In the genomic region with DNA sequence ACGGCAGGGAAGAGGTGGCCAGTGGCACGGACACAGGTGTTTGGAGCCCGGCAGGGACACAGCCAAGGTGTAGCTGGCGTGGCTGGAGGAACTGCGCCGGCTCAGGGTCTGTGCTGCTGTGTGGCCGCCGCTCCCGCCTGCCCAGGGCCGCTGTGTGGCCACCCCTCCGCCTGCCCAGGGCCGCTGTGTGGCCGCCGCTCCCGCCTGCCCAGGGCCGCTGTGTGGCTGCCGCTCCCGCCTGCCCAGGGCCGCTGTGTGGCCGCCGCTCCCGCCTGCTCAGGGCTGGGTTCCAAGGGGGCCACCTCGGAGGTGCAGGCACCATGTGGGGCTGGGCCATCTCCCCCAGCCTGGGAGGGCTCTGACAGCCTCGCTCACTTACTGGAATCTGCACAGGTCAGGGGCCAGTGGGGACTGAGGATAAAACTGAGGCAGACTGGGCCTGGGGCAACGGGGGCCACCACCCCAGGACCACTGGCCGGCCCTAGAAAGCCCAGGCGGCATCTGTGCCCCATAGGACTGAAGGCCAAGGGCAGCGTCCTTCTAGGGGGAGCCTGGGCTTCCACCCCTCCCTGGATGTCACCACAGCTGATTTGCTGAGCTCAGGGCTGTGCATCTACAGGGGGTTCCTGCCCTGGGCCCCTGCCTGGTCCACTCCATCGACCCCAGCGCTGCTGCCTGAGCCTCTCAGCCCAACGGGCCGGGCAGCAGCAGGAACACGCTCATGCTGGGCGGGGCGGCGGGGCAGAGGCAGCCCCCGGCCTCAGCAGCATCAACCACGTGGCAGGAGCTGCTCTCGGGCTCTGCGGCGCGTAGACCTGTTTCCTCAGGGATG, we compare ENCODE assay signal across 21 cellular contexts. TPM values are rescaled to one million over a fixed set of nuclear protein-coding genes. Genes with fewer than 3 reads are reported as not detected.
A peak's percentile ranks its signal among the peaks of the same experiment; 100 is the strongest.
DNase-seq lines count a peak whose midpoint lies in the region; ATAC-seq and TF ChIP-seq lines count a peak whose summit lies in the region.
"Had no signal": no experiment of that assay in that cellular context is flagged by ENCODE, and none has a peak within 500 bp of the region (broad histone marks: within the 10 kb centered on the region; RNA-seq: fewer than 3 reads in every experiment).

No MANE protein-coding gene starts in this region.

- H3K27me3 Mint-ChIP-seq in CD4-positive, alpha-beta T cell: no peaks in the 10 kb centered on the region

- no peak overlapping the region for H3K27ac ChIP-seq in heart left ventricle
- H3K27ac ChIP-seq in CD4-positive, alpha-beta T cell (ENCODE audit: low read depth, low read length): no peak overlapping the region
- no peak overlapping the region for H3K27ac ChIP-seq in right cardiac atrium (ENCODE audit: low read length)
- H3K27ac ChIP-seq in testis: no peak overlapping the region
- H3K27ac ChIP-seq: Peyer's patch had no signal

- POLR2A ChIA-PET in CD4-positive, alpha-beta T cell (lab: Charles Lee): no interaction called here

- TF ChIP-seq CTCF in heart left ventricle (IDR thresholded peaks at IDR 0.05) (no peak), testis (IDR thresholded peaks at IDR 0.05) (no peak)
- no peak for TF ChIP-seq CTCF in CD4-positive, alpha-beta T cell (IDR thresholded peaks at IDR 0.05)

- no peak for TF ChIP-seq POLR2A in heart left ventricle (IDR thresholded peaks at IDR 0.05)
- TF ChIP-seq POLR2A in testis (IDR thresholded peaks at IDR 0.05): no peak

- H3K36me3 ChIP-seq in heart left ventricle (no peaks in the 10 kb centered on the region), testis (ENCODE audit: low read depth, missing control alignments) (no peaks in the 10 kb centered on the region)
- H3K36me3 ChIP-seq: Peyer's patch had no signal

- no peak overlapping the region for H3K4me3 Mint-ChIP-seq in CD4-positive, alpha-beta T cell
- H3K4me3 Mint-ChIP-seq: CD8-positive, alpha-beta T cell; GM23338 had no signal

- peak in 3 of 5 donors; percentile 23 to 54 (median 26) for DNase-seq in heart left ventricle
- DNase-seq in Right ventricle myocardium inferior (ENCODE audit: missing footprints): no peak
- no peak for DNase-seq in CD4-positive, alpha-beta T cell
- DNase-seq in right cardiac atrium: peak; percentile 16 to 56 (median 46)
- peak; percentile 78 for DNase-seq in posterior vena cava (ENCODE audit: low spot score)
- DNase-seq in testis: no peak
- DNase-seq in stimulated activated CD4-positive, alpha-beta T cell treated with anti-CD3 and anti-CD28 coated beads, Interleukin-4, amount 100 ng/mL, for 1 hour: no peak
- DNase-seq: Calu3; DMS53; EL; NCI-H1105 treated with DMSO at 0.1 percent for 48 hours; NCI-H1694; NCI-H2081 treated with DMSO at 0.1 percent for 48 hours; NCI-H748 treated with DMSO at 0.1 percent for 48 hours; NK-92 treated with Interleukin-12 subunit alpha and Interleukin-12 subunit beta, amount 100 ng/mL, for 24 hours; Peyer's patch; SHP77 had no signal

- WGBS in heart left ventricle, 4 donors: 90 to 97% (median 93%) methylated on average over 15 to 42 of the region's 42 CpGs
- WGBS in right cardiac atrium: 93% methylated on average over 42 of the region's 42 CpGs
- 87 to 94% methylated on average over 28 to 33 of the region's 42 CpGs for WGBS in testis, 2 donors

- peaks cover 44% of the 10 kb centered on the region for H3K36me3 Mint-ChIP-seq in CD4-positive, alpha-beta T cell (ENCODE audit: low read depth)

- H3K4me3 ChIP-seq in heart left ventricle: no peak overlapping the region
- H3K4me3 ChIP-seq in right cardiac atrium (ENCODE audit: low read length): no peak overlapping the region
- no peak overlapping the region for H3K4me3 ChIP-seq in testis
- H3K4me3 ChIP-seq: GM23338 had no signal

- no peaks in the 10 kb centered on the region for H3K4me1 Mint-ChIP-seq in CD4-positive, alpha-beta T cell (ENCODE audit: low read depth)
- H3K4me1 Mint-ChIP-seq: GM23338 had no signal

- intact Hi-C loops in heart left ventricle (cut with DNase I): no loop called here
- intact Hi-C loops in Right ventricle myocardium inferior (cut with DNase I): no loop called here
- intact Hi-C loops in CD4-positive, alpha-beta T cell (cut with DNase I, micrococcal nuclease): no loop called here
- intact Hi-C loops in right cardiac atrium (cut with DNase I): no loop called here
- intact Hi-C loops in posterior vena cava (cut with DNase I): loop anchor here (2.0 to 5.0 kb wide), 2 partner anchors 274 to 275 kb away; no protein-coding TSS in a partner anchor
- intact Hi-C loops in testis (cut with DNase I; ENCODE audit: low total_unique reads): loop anchor here (5.0 kb wide), 1 partner anchor 275 kb away; no protein-coding TSS in a partner anchor

- ATAC-seq in heart left ventricle (no peak), Right ventricle myocardium inferior (no peak), right cardiac atrium (no peak), GM19023 (IDR thresholded peaks at IDR 0.05; ENCODE audit: unreplicated experiment) (no peak)
- ATAC-seq in CD4-positive, alpha-beta T cell (ENCODE audit: poor library complexity): no peak
- ATAC-seq: CD8-positive, alpha-beta T cell had no signal

- CTCF ChIA-PET in CD4-positive, alpha-beta T cell (lab: Charles Lee): no interaction called here

- H3K4me1 ChIP-seq in heart left ventricle: peaks cover 0 to 14% (median 9%) of the 10 kb centered on the region in 12 donors
- no peaks in the 10 kb centered on the region for H3K4me1 ChIP-seq in right cardiac atrium (ENCODE audit: control insufficient read depth, insufficient read depth, low read length)
- peaks cover 5% of the 10 kb centered on the region for H3K4me1 ChIP-seq in testis

- H3K27ac Mint-ChIP-seq in CD4-positive, alpha-beta T cell: peak overlapping the region; percentile 27
- H3K27ac Mint-ChIP-seq: GM23338 had no signal

- H3K9me3 ChIP-seq in heart left ventricle: no peaks in the 10 kb centered on the region
- H3K9me3 ChIP-seq in CD4-positive, alpha-beta T cell (ENCODE audit: control insufficient read depth, low read length): no peaks in the 10 kb centered on the region
- H3K9me3 ChIP-seq in right cardiac atrium (ENCODE audit: control insufficient read depth, low read length): no peaks in the 10 kb centered on the region
- no peaks in the 10 kb centered on the region for H3K9me3 ChIP-seq in testis
- H3K9me3 ChIP-seq: Peyer's patch had no signal

- H3K27me3 ChIP-seq in heart left ventricle (no peaks in the 10 kb centered on the region), right cardiac atrium (ENCODE audit: control insufficient read depth, insufficient read depth) (no peaks in the 10 kb centered on the region), testis (no peaks in the 10 kb centered on the region)
- no peaks in the 10 kb centered on the region for H3K27me3 ChIP-seq in CD4-positive, alpha-beta T cell (ENCODE audit: control insufficient read depth, insufficient read depth, low read length)
- H3K27me3 ChIP-seq: Peyer's patch had no signal

- H3K9me3 Mint-ChIP-seq in CD4-positive, alpha-beta T cell: no peaks in the 10 kb centered on the region
- H3K9me3 Mint-ChIP-seq: CD8-positive, alpha-beta T cell had no signal

RNA-seq across cellular contexts. Expression of gene C13orf46, which starts 21.5 kb away (rescaled TPM):
- total RNA-seq in heart left ventricle (1 to 10 TPM in 1 of 9 donors, under 1 TPM in 7, not detected in 1; 0.07 to 3.1 (median 0.43) TPM), Right ventricle myocardium inferior (0.32 TPM), right cardiac atrium (under 1 TPM; 0.21 to 0.76 (median 0.38) TPM), posterior vena cava (1 to 10 TPM; 1.2 to 1.9 TPM), testis (1 to 10 TPM; 2.9 to 5.5 TPM)
- polyA plus RNA-seq in heart left ventricle (under 1 TPM; 0.15 to 0.18 TPM), right cardiac atrium (0.20 TPM), testis (ENCODE audit: insufficient read depth, low read depth, low replicate concordance) (28.4 TPM)
- total RNA-seq in CD4-positive, alpha-beta T cell: 10 to 100 TPM; 19.3 to 19.7 TPM
- total RNA-seq: NCI-H460 had no signal

Comparison
In these comparisons a context has a peak if more than half of its experiments do, and no peak if none do; other contexts are left out.
1. DNase-seq: peak in heart left ventricle (3 of 5), right cardiac atrium (3 of 3) and posterior vena cava (single experiment); none in Right ventricle myocardium inferior (single experiment), CD4-positive, alpha-beta T cell (0 of 10), testis (single experiment) and stimulated activated CD4-positive, alpha-beta T cell treated with anti-CD3 and anti-CD28 coated beads, Interleukin-4, amount 100 ng/mL, for 1 hour (single experiment).
2. intact Hi-C loops: an anchor here in posterior vena cava (2.0 to 5.0 kb wide) and testis (5.0 kb wide); none called in heart left ventricle, Right ventricle myocardium inferior, CD4-positive, alpha-beta T cell and right cardiac atrium.